18 cellular contexts compared by ENCODE assay signal in the genomic region with DNA sequence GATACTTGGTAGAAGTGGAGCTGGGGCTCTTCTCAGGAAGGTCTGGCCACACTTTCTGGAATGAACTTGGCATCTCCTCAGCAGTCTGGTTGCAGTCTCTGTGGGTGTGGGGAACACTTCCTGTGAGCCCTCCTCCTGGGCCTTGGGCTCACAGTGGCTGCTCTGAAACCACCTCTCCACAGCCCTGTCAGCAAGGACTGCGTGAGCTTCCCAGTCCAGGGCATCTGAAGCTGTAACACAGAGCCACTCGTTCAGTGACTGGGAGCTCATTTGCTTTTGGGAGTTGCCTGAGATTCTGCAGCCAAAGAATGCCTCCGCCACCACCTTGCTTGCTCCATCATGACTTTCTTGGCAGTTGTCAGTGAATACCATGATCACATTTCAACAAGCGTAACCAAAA. TPM values are rescaled to one million over a fixed set of nuclear protein-coding genes. Genes with fewer than 3 reads are reported as not detected.
DNase-seq lines count a peak whose midpoint lies in the region; ATAC-seq and TF ChIP-seq lines count a peak whose summit lies in the region.
"Had no signal": no experiment of that assay in that cellular context is flagged by ENCODE, and none has a peak within 500 bp of the region (broad histone marks: within the 10 kb centered on the region; RNA-seq: fewer than 3 reads in every experiment).

No MANE protein-coding gene starts in this region.

- H3K4me1 Mint-ChIP-seq in activated T-cell treated with anti-CD3 and anti-CD28 coated beads, Interleukin-2, amount 50 U/mL, for 24 hours (ENCODE audit: low read depth) = peaks cover 35% of the 10 kb centered on the region
- H3K4me1 Mint-ChIP-seq in activated T-cell treated with anti-CD3 and anti-CD28 coated beads, Interleukin-2, amount 50 U/mL, for 4 hours (ENCODE audit: low read depth) = no peaks in the 10 kb centered on the region

- H3K4me1 ChIP-seq in suprapubic skin = peaks cover 18% of the 10 kb centered on the region

- H3K4me3 ChIP-seq in astrocyte of the cerebellum (ENCODE audit: low read depth, low read length) (no peak overlapping the region), fibroblast of the aortic adventitia (ENCODE audit: low read depth, low read length) (no peak overlapping the region), suprapubic skin (no peak overlapping the region)

- no peaks in the 10 kb centered on the region for H3K27me3 ChIP-seq in suprapubic skin

- 80% methylated on average over 4 of the region's 4 CpGs for WGBS in suprapubic skin

- TF ChIP-seq CTCF in astrocyte of the cerebellum (IDR thresholded peaks at IDR 0.05; ENCODE audit: low read depth, low read length, missing control alignments) (no peak), fibroblast of the aortic adventitia (IDR thresholded peaks at IDR 0.05; ENCODE audit: insufficient read depth, low read length) (no peak), suprapubic skin (IDR thresholded peaks at IDR 0.05) (no peak)

- H3K36me3 Mint-ChIP-seq in activated T-cell treated with anti-CD3 and anti-CD28 coated beads, Interleukin-2, amount 50 U/mL, for 24 hours (ENCODE audit: low read depth) = peaks cover 88% of the 10 kb centered on the region
- peaks cover 44% of the 10 kb centered on the region for H3K36me3 Mint-ChIP-seq in activated T-cell treated with anti-CD3 and anti-CD28 coated beads, Interleukin-2, amount 50 U/mL, for 4 hours (ENCODE audit: insufficient read depth)

- no peak overlapping the region for H3K4me3 Mint-ChIP-seq in activated T-cell treated with anti-CD3 and anti-CD28 coated beads, Interleukin-2, amount 50 U/mL, for 24 hours
- H3K4me3 Mint-ChIP-seq in activated T-cell treated with anti-CD3 and anti-CD28 coated beads, Interleukin-2, amount 50 U/mL, for 4 hours = no peak overlapping the region
- H3K4me3 Mint-ChIP-seq: T-cell, WTC11 had no signal

- no peaks in the 10 kb centered on the region for H3K27me3 Mint-ChIP-seq in activated T-cell treated with anti-CD3 and anti-CD28 coated beads, Interleukin-2, amount 50 U/mL, for 24 hours
- no peaks in the 10 kb centered on the region for H3K27me3 Mint-ChIP-seq in activated T-cell treated with anti-CD3 and anti-CD28 coated beads, Interleukin-2, amount 50 U/mL, for 4 hours (ENCODE audit: low read depth)
- H3K27me3 Mint-ChIP-seq: T-cell had no signal

- DNase-seq in activated T-cell treated with anti-CD3 and anti-CD28 coated beads, Interleukin-2, amount 50 U/mL, for 24 hours = no peak
- no peak for DNase-seq in activated T-cell treated with anti-CD3 and anti-CD28 coated beads, Interleukin-2, amount 50 U/mL, for 4 hours
- peak; percentile 18 for DNase-seq in astrocyte of the cerebellum (ENCODE audit: low read depth)
- peak; percentile 40 for DNase-seq in fibroblast of the aortic adventitia (ENCODE audit: low read depth)
- DNase-seq in suprapubic skin (ENCODE audit: low spot score in 2 of 2) = no peak
- no peak for DNase-seq in medulla oblongata (ENCODE audit: extremely low spot score)
- DNase-seq in NCI-H1092 treated with DMSO at 0.1 percent for 48 hours (lab: John Stamatoyannopoulos, UW) = no peak
- DNase-seq: effector memory CD4-positive, alpha-beta T cell; GF-D8; kidney; NCI-H187 treated with DMSO at 0.1 percent for 48 hours; NCI-H526 treated with DMSO at 0.1 percent for 48 hours; stimulated activated CD4-positive, alpha-beta T cell treated with anti-CD3 and anti-CD28 coated beads, Interleukin-15, amount 100 ng/mL, for 24 hours; T-cell had no signal

- peak overlapping the region; percentile 77 for H3K27ac ChIP-seq in suprapubic skin
- H3K27ac ChIP-seq: KMS-11 had no signal

- H3K36me3 ChIP-seq in suprapubic skin = peaks cover 10% of the 10 kb centered on the region

- no peaks in the 10 kb centered on the region for H3K9me3 ChIP-seq in suprapubic skin

- TF ChIP-seq EP300 in suprapubic skin (IDR thresholded peaks at IDR 0.05) = no peak

- in situ Hi-C loops in astrocyte of the cerebellum (cut with HindIII; ENCODE audit: low sequenced_read_pairs) = no loop called here

- no peak for TF ChIP-seq POLR2A in suprapubic skin (IDR thresholded peaks at IDR 0.05)

- H3K27ac Mint-ChIP-seq in activated T-cell treated with anti-CD3 and anti-CD28 coated beads, Interleukin-2, amount 50 U/mL, for 24 hours = peak overlapping the region; percentile 35
- H3K27ac Mint-ChIP-seq: T-cell, WTC11 had no signal

- ATAC-seq in activated T-cell treated with anti-CD3 and anti-CD28 coated beads, Interleukin-2, amount 50 U/mL, for 4 hours = no peak
- ATAC-seq in HG03378 (IDR thresholded peaks at IDR 0.05; ENCODE audit: unreplicated experiment) = no peak
- ATAC-seq: Panc1, T-cell, WTC11 had no signal

- no peaks in the 10 kb centered on the region for H3K9me3 Mint-ChIP-seq in activated T-cell treated with anti-CD3 and anti-CD28 coated beads, Interleukin-2, amount 50 U/mL, for 24 hours
- no peaks in the 10 kb centered on the region for H3K9me3 Mint-ChIP-seq in activated T-cell treated with anti-CD3 and anti-CD28 coated beads, Interleukin-2, amount 50 U/mL, for 4 hours
- H3K9me3 Mint-ChIP-seq: T-cell, WTC11 had no signal

RNA-seq across cellular contexts. Expression of a gene that starts 60.0 kb away (rescaled TPM):
- total RNA-seq in activated T-cell treated with anti-CD3 and anti-CD28 coated beads, Interleukin-2, amount 50 U/mL, for 4 hours = 10 to 100 TPM; 25.2 to 26.4 (median 26.3) TPM
- 14.5 and 16.3 TPM in 2 replicates for total RNA-seq in fibroblast of the aortic adventitia (ENCODE audit: low replicate concordance)
- total RNA-seq in suprapubic skin = 10 to 100 TPM; 37.2 to 62.3 (median 39.0) TPM

Comparison
In these comparisons a context has a peak if more than half of its experiments do, and no peak if none do; other contexts are left out.
1. DNase-seq: peak in astrocyte of the cerebellum (single experiment) and fibroblast of the aortic adventitia (single experiment); none in activated T-cell treated with anti-CD3 and anti-CD28 coated beads, Interleukin-2, amount 50 U/mL, for 24 hours (single experiment), activated T-cell treated with anti-CD3 and anti-CD28 coated beads, Interleukin-2, amount 50 U/mL, for 4 hours (single experiment), suprapubic skin (0 of 2), medulla oblongata (single experiment) and NCI-H1092 treated with DMSO at 0.1 percent for 48 hours (single experiment).